ENCODE assay signal across 17 cellular contexts in genomic region chr4:32172086-32172485, GRCh38.
DNase-seq lines count a peak whose midpoint lies in the region; ATAC-seq and TF ChIP-seq lines count a peak whose summit lies in the region.
"Had no signal": no experiment of that assay in that cellular context is flagged by ENCODE, and none has a peak within 500 bp of the region (broad histone marks: within the 10 kb centered on the region; RNA-seq: fewer than 3 reads in every experiment).

No MANE protein-coding gene starts in this region.

- TF ChIP-seq CTCF in HCT116 (IDR thresholded peaks at IDR 0.05 in 2 of 3, conservative IDR thresholded peaks at IDR 0.05 in 1 of 3; ENCODE audit: borderline replicate concordance in 1 of 3, insufficient read depth in 1 of 3, low read depth in 2 of 3, low read length in 2 of 3) (no peak), upper lobe of right lung (IDR thresholded peaks at IDR 0.05) (no peak)

- H2AFZ ChIP-seq in HCT116 (ENCODE audit: low read depth, low read length, poor library complexity, severe bottlenecking): peak overlapping the region; percentile 60

- no peaks in the 10 kb centered on the region for H3K79me2 ChIP-seq in HCT116 (ENCODE audit: insufficient read depth, low read length)

- RAD21 ChIA-PET in HCT116 (lab: Charles Lee; ENCODE audit: low non-redundant PET in 1 of 2, low total read pairs in 2 of 2, uncharacterized antibody in 2 of 2, unreplicated experiment in 2 of 2): no interaction called here

- POLR2A ChIA-PET in HCT116 (lab: Charles Lee): no interaction called here

- H3K27me3 ChIP-seq in HCT116 (ENCODE audit: insufficient read depth, low read length) (no peaks in the 10 kb centered on the region), upper lobe of right lung (no peaks in the 10 kb centered on the region)
- H3K27me3 ChIP-seq: BLaER1 had no signal

- H3K4me1 ChIP-seq in HCT116 (ENCODE audit: control insufficient read depth in 1 of 2, insufficient read depth in 2 of 2, low read length in 2 of 2) (no peaks in the 10 kb centered on the region), upper lobe of right lung (no peaks in the 10 kb centered on the region)
- H3K4me1 ChIP-seq: BLaER1, HAP-1 had no signal

- no peak overlapping the region for H3K9ac ChIP-seq in HCT116 (ENCODE audit: low read length)
- H3K9ac ChIP-seq: BLaER1 had no signal

- no peak overlapping the region for H3K4me2 ChIP-seq in HCT116 (ENCODE audit: low read length)
- H3K4me2 ChIP-seq: BLaER1 had no signal

- CTCF ChIA-PET in HCT116 (lab: Charles Lee): no interaction called here

- no peak for TF ChIP-seq POLR2A in HCT116 (IDR thresholded peaks at IDR 0.05; ENCODE audit: borderline replicate concordance, extremely low read depth, insufficient read depth, insufficient read length)

- H4K20me1 ChIP-seq in HCT116 (ENCODE audit: insufficient read depth): no peaks in the 10 kb centered on the region
- H4K20me1 ChIP-seq: BLaER1 had no signal

- TF ChIP-seq RAD21 in HCT116 (IDR thresholded peaks at IDR 0.05; ENCODE audit: low read depth): no peak

- H3K36me3 ChIP-seq in HCT116 (ENCODE audit: control insufficient read depth in 1 of 2, insufficient read depth in 2 of 2, low read length in 2 of 2) (no peaks in the 10 kb centered on the region), upper lobe of right lung (no peaks in the 10 kb centered on the region)
- H3K36me3 ChIP-seq: BLaER1, HAP-1 had no signal

- H3K9me2 ChIP-seq in HCT116 (ENCODE audit: insufficient read depth): no peaks in the 10 kb centered on the region

- H3K27ac ChIP-seq in HCT116 (ENCODE audit: low read depth, low read length) (no peak overlapping the region), upper lobe of right lung (no peak overlapping the region)
- H3K27ac ChIP-seq: BLaER1, SK-N-MC had no signal

- intact Hi-C loops in HCT116 (cut with micrococcal nuclease): no loop called here
- intact Hi-C loops in upper lobe of right lung (cut with DNase I): no loop called here

- DNase-seq in HCT116 (ENCODE audit: low read depth, low spot score) (no peak), MV-4-11 (lab: John Stamatoyannopoulos, UW) (peak; percentile 54), astrocyte of the hippocampus (ENCODE audit: low read depth, low spot score) (peak; percentile 4), foreskin melanocyte (peak; percentile 11), upper lobe of right lung (no peak), NK-92 (lab: John Stamatoyannopoulos, UW; ENCODE audit: unreplicated experiment) (no peak)
- DNase-seq: DMS 273 treated with DMSO at 0.1 percent for 48 hours, NCI-H1092 treated with DMSO at 0.1 percent for 48 hours, NCI-H1694 treated with DMSO at 0.1 percent for 48 hours, NCI-H2171, NCI-H510A, T-cell had no signal

- no peak for ATAC-seq in HCT116
- no peak for ATAC-seq in GM18498 (IDR thresholded peaks at IDR 0.05; ENCODE audit: unreplicated experiment)
- no peak for ATAC-seq in upper lobe of right lung
- ATAC-seq: Right ventricle myocardium inferior, T-cell had no signal

- H3K9me3 ChIP-seq in HCT116 (ENCODE audit: control insufficient read depth in 1 of 2, insufficient read depth in 1 of 2, low read depth in 1 of 2, low read length in 2 of 2) (no peaks in the 10 kb centered on the region), upper lobe of right lung (no peaks in the 10 kb centered on the region)
- H3K9me3 ChIP-seq: BLaER1, HAP-1 had no signal

- BruUV-seq in HCT116 (replicated peaks; lab: Mats Ljungman, UMichigan): no TSS peak

- H3K4me3 ChIP-seq in HCT116 (replicated peaks in 1 of 2; ENCODE audit: low read depth in 1 of 2, low read length in 2 of 2): no peak overlapping the region
- H3K4me3 ChIP-seq in upper lobe of right lung: no peak overlapping the region
- H3K4me3 ChIP-seq: BLaER1, HAP-1, SK-N-MC had no signal

TF ChIP-seq in HCT116, 20 proteins besides CTCF, POLR2A, EP300 and RAD21:
- no peak for TF ChIP-seq YY1 (IDR thresholded peaks at IDR 0.05; ENCODE audit: extremely low read depth, insufficient replicate concordance, low read depth, low read length)
- no peak for TF ChIP-seq EZH2phosphoT487 (IDR thresholded peaks at IDR 0.05; ENCODE audit: borderline replicate concordance)

Comparison
In these comparisons a context has a peak if more than half of its experiments do, and no peak if none do; other contexts are left out.
1. DNase-seq: peak in MV-4-11 (single experiment), astrocyte of the hippocampus (single experiment) and foreskin melanocyte (single experiment); none in HCT116 (single experiment), upper lobe of right lung (single experiment) and NK-92 (single experiment).